ENCODE assay signal across 1 cellular context in the genomic region with DNA sequence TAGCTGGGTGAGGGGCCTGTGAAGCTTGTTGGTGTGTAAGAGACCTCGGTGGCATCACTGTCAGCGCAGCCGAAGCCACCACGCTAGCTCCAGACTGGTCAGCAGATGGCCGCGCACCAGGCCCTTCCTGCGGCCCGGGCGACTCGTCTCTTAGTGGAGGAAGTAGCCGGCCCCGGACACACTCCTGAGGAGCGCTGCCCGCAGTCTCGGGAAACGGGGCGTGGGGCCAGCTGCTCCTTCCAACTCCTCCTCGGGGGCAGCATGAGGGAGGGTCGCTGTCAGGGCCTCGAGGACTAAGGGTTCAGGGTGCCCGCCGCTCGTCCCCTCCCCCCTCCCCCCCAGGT.
A peak's percentile ranks its signal among the peaks of the same experiment; 100 is the strongest.
TF ChIP-seq lines count a peak whose summit lies in the region.

No MANE protein-coding gene starts in this region.

TF ChIP-seq in HepG2, 621 proteins besides CTCF, POLR2A, EP300 and RAD21 (continued from another document and continues in another):
- TF ChIP-seq, protein P1, sequence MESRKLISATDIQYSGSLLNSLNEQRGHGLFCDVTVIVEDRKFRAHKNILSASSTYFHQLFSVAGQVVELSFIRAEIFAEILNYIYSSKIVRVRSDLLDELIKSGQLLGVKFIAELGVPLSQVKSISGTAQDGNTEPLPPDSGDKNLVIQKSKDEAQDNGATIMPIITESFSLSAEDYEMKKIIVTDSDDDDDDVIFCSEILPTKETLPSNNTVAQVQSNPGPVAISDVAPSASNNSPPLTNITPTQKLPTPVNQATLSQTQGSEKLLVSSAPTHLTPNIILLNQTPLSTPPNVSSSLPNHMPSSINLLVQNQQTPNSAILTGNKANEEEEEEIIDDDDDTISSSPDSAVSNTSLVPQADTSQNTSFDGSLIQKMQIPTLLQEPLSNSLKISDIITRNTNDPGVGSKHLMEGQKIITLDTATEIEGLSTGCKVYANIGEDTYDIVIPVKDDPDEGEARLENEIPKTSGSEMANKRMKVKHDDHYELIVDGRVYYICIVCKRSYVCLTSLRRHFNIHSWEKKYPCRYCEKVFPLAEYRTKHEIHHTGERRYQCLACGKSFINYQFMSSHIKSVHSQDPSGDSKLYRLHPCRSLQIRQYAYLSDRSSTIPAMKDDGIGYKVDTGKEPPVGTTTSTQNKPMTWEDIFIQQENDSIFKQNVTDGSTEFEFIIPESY (CRISPR knock-in tag; IDR thresholded peaks at IDR 0.05), result no peak
- TF ChIP-seq REXO4 (CRISPR knock-in tag; IDR thresholded peaks at IDR 0.05; ENCODE audit: borderline replicate concordance) (no peak), ZNF333 (CRISPR knock-in tag; IDR thresholded peaks at IDR 0.05; ENCODE audit: borderline replicate concordance) (no peak), KDM1A (CRISPR knock-in tag; IDR thresholded peaks at IDR 0.05) (no peak), NAIF1 (CRISPR knock-in tag; IDR thresholded peaks at IDR 0.05; ENCODE audit: borderline replicate concordance) (no peak), TOE1 (CRISPR knock-in tag; IDR thresholded peaks at IDR 0.05) (no peak), IRX3 (CRISPR knock-in tag; IDR thresholded peaks at IDR 0.05; ENCODE audit: borderline replicate concordance, low read depth) (no peak), SP2 (CRISPR knock-in tag; IDR thresholded peaks at IDR 0.05) (no peak), TCF7 (IDR thresholded peaks at IDR 0.05; ENCODE audit: low read depth) (no peak), ZNF83 (CRISPR knock-in tag; IDR thresholded peaks at IDR 0.05; ENCODE audit: borderline replicate concordance) (0 out of 2 replicates have a peak, but pooled peaks have one; percentile 52), ZNF768 (CRISPR knock-in tag; IDR thresholded peaks at IDR 0.05) (no peak), SIX1 (CRISPR knock-in tag; IDR thresholded peaks at IDR 0.05; ENCODE audit: borderline replicate concordance) (no peak), POGZ (CRISPR knock-in tag; IDR thresholded peaks at IDR 0.05) (peak; percentile 4; the same call in 1 of the 2 replicates), ZMYM4 (CRISPR knock-in tag; IDR thresholded peaks at IDR 0.05) (no peak), ZNF792 (CRISPR knock-in tag; IDR thresholded peaks at IDR 0.05) (no peak), ZNF207 (IDR thresholded peaks at IDR 0.05; ENCODE audit: borderline replicate concordance) (no peak), KDM5A (IDR thresholded peaks at IDR 0.05; ENCODE audit: borderline replicate concordance, low read length) (no peak), NFIB (CRISPR knock-in tag; IDR thresholded peaks at IDR 0.05; ENCODE audit: borderline replicate concordance) (no peak), ZNF263 (CRISPR knock-in tag; IDR thresholded peaks at IDR 0.05) (0 out of 2 replicates have a peak, but pooled peaks have one; percentile 3), ZNF570 (CRISPR knock-in tag; IDR thresholded peaks at IDR 0.05; ENCODE audit: borderline replicate concordance) (no peak), ZSCAN20 (CRISPR knock-in tag; IDR thresholded peaks at IDR 0.05; ENCODE audit: borderline replicate concordance) (no peak), TEAD2 (CRISPR knock-in tag; IDR thresholded peaks at IDR 0.05) (no peak)
- TF ChIP-seq, protein P2, sequence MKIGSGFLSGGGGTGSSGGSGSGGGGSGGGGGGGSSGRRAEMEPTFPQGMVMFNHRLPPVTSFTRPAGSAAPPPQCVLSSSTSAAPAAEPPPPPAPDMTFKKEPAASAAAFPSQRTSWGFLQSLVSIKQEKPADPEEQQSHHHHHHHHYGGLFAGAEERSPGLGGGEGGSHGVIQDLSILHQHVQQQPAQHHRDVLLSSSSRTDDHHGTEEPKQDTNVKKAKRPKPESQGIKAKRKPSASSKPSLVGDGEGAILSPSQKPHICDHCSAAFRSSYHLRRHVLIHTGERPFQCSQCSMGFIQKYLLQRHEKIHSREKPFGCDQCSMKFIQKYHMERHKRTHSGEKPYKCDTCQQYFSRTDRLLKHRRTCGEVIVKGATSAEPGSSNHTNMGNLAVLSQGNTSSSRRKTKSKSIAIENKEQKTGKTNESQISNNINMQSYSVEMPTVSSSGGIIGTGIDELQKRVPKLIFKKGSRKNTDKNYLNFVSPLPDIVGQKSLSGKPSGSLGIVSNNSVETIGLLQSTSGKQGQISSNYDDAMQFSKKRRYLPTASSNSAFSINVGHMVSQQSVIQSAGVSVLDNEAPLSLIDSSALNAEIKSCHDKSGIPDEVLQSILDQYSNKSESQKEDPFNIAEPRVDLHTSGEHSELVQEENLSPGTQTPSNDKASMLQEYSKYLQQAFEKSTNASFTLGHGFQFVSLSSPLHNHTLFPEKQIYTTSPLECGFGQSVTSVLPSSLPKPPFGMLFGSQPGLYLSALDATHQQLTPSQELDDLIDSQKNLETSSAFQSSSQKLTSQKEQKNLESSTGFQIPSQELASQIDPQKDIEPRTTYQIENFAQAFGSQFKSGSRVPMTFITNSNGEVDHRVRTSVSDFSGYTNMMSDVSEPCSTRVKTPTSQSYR (CRISPR knock-in tag; IDR thresholded peaks at IDR 0.05; ENCODE audit: borderline replicate concordance), result peak; percentile 26; the same call in 1 of the 2 replicates
- TF ChIP-seq, protein P3, sequence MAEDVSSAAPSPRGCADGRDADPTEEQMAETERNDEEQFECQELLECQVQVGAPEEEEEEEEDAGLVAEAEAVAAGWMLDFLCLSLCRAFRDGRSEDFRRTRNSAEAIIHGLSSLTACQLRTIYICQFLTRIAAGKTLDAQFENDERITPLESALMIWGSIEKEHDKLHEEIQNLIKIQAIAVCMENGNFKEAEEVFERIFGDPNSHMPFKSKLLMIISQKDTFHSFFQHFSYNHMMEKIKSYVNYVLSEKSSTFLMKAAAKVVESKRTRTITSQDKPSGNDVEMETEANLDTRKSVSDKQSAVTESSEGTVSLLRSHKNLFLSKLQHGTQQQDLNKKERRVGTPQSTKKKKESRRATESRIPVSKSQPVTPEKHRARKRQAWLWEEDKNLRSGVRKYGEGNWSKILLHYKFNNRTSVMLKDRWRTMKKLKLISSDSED (CRISPR knock-in tag; IDR thresholded peaks at IDR 0.05), result no peak
- TF ChIP-seq, protein P4, sequence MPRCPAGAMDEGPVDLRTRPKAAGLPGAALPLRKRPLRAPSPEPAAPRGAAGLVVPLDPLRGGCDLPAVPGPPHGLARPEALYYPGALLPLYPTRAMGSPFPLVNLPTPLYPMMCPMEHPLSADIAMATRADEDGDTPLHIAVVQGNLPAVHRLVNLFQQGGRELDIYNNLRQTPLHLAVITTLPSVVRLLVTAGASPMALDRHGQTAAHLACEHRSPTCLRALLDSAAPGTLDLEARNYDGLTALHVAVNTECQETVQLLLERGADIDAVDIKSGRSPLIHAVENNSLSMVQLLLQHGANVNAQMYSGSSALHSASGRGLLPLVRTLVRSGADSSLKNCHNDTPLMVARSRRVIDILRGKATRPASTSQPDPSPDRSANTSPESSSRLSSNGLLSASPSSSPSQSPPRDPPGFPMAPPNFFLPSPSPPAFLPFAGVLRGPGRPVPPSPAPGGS (CRISPR knock-in tag; IDR thresholded peaks at IDR 0.05), result no peak; the same call in 1 of the 2 replicates
- TF ChIP-seq, protein P5, sequence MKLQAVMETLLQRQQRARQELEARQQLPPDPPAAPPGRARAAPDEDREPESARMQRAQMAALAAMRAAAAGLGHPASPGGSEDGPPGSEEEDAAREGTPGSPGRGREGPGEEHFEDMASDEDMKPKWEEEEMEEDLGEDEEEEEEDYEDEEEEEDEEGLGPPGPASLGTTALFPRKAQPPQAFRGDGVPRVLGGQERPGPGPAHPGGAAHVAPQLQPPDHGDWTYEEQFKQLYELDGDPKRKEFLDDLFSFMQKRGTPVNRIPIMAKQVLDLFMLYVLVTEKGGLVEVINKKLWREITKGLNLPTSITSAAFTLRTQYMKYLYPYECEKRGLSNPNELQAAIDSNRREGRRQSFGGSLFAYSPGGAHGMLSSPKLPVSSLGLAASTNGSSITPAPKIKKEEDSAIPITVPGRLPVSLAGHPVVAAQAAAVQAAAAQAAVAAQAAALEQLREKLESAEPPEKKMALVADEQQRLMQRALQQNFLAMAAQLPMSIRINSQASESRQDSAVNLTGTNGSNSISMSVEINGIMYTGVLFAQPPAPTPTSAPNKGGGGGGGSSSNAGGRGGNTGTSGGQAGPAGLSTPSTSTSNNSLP (IDR thresholded peaks at IDR 0.05; ENCODE audit: low read depth, low read length), result no peak
- TF ChIP-seq, protein P6, sequence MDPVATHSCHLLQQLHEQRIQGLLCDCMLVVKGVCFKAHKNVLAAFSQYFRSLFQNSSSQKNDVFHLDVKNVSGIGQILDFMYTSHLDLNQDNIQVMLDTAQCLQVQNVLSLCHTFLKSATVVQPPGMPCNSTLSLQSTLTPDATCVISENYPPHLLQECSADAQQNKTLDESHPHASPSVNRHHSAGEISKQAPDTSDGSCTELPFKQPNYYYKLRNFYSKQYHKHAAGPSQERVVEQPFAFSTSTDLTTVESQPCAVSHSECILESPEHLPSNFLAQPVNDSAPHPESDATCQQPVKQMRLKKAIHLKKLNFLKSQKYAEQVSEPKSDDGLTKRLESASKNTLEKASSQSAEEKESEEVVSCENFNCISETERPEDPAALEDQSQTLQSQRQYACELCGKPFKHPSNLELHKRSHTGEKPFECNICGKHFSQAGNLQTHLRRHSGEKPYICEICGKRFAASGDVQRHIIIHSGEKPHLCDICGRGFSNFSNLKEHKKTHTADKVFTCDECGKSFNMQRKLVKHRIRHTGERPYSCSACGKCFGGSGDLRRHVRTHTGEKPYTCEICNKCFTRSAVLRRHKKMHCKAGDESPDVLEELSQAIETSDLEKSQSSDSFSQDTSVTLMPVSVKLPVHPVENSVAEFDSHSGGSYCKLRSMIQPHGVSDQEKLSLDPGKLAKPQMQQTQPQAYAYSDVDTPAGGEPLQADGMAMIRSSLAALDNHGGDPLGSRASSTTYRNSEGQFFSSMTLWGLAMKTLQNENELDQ (CRISPR knock-in tag; IDR thresholded peaks at IDR 0.05; ENCODE audit: borderline replicate concordance), result no peak
- TF ChIP-seq, protein P7, sequence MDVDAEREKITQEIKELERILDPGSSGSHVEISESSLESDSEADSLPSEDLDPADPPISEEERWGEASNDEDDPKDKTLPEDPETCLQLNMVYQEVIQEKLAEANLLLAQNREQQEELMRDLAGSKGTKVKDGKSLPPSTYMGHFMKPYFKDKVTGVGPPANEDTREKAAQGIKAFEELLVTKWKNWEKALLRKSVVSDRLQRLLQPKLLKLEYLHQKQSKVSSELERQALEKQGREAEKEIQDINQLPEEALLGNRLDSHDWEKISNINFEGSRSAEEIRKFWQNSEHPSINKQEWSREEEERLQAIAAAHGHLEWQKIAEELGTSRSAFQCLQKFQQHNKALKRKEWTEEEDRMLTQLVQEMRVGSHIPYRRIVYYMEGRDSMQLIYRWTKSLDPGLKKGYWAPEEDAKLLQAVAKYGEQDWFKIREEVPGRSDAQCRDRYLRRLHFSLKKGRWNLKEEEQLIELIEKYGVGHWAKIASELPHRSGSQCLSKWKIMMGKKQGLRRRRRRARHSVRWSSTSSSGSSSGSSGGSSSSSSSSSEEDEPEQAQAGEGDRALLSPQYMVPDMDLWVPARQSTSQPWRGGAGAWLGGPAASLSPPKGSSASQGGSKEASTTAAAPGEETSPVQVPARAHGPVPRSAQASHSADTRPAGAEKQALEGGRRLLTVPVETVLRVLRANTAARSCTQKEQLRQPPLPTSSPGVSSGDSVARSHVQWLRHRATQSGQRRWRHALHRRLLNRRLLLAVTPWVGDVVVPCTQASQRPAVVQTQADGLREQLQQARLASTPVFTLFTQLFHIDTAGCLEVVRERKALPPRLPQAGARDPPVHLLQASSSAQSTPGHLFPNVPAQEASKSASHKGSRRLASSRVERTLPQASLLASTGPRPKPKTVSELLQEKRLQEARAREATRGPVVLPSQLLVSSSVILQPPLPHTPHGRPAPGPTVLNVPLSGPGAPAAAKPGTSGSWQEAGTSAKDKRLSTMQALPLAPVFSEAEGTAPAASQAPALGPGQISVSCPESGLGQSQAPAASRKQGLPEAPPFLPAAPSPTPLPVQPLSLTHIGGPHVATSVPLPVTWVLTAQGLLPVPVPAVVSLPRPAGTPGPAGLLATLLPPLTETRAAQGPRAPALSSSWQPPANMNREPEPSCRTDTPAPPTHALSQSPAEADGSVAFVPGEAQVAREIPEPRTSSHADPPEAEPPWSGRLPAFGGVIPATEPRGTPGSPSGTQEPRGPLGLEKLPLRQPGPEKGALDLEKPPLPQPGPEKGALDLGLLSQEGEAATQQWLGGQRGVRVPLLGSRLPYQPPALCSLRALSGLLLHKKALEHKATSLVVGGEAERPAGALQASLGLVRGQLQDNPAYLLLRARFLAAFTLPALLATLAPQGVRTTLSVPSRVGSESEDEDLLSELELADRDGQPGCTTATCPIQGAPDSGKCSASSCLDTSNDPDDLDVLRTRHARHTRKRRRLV (CRISPR knock-in tag; IDR thresholded peaks at IDR 0.05), result no peak
- TF ChIP-seq, protein P8, sequence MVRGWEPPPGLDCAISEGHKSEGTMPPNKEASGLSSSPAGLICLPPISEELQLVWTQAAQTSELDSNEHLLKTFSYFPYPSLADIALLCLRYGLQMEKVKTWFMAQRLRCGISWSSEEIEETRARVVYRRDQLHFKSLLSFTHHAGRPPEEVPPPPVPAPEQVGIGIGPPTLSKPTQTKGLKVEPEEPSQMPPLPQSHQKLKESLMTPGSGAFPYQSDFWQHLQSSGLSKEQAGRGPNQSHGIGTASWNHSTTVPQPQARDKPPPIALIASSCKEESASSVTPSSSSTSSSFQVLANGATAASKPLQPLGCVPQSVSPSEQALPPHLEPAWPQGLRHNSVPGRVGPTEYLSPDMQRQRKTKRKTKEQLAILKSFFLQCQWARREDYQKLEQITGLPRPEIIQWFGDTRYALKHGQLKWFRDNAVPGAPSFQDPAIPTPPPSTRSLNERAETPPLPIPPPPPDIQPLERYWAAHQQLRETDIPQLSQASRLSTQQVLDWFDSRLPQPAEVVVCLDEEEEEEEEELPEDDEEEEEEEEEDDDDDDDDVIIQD (CRISPR knock-in tag; IDR thresholded peaks at IDR 0.05; ENCODE audit: low read depth), result no peak
- TF ChIP-seq, protein P9, sequence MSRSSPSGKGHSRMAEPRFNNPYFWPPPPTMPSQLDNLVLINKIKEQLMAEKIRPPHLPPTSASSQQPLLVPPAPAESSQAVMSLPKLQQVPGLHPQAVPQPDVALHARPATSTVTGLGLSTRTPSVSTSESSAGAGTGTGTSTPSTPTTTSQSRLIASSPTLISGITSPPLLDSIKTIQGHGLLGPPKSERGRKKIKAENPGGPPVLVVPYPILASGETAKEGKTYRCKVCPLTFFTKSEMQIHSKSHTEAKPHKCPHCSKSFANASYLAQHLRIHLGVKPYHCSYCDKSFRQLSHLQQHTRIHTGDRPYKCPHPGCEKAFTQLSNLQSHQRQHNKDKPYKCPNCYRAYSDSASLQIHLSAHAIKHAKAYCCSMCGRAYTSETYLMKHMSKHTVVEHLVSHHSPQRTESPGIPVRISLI (CRISPR knock-in tag; IDR thresholded peaks at IDR 0.05; ENCODE audit: borderline replicate concordance), result no peak
- TF ChIP-seq, protein P10, sequence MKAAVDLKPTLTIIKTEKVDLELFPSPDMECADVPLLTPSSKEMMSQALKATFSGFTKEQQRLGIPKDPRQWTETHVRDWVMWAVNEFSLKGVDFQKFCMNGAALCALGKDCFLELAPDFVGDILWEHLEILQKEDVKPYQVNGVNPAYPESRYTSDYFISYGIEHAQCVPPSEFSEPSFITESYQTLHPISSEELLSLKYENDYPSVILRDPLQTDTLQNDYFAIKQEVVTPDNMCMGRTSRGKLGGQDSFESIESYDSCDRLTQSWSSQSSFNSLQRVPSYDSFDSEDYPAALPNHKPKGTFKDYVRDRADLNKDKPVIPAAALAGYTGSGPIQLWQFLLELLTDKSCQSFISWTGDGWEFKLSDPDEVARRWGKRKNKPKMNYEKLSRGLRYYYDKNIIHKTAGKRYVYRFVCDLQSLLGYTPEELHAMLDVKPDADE (CRISPR knock-in tag; IDR thresholded peaks at IDR 0.05), result no peak
